In the genomic region with DNA sequence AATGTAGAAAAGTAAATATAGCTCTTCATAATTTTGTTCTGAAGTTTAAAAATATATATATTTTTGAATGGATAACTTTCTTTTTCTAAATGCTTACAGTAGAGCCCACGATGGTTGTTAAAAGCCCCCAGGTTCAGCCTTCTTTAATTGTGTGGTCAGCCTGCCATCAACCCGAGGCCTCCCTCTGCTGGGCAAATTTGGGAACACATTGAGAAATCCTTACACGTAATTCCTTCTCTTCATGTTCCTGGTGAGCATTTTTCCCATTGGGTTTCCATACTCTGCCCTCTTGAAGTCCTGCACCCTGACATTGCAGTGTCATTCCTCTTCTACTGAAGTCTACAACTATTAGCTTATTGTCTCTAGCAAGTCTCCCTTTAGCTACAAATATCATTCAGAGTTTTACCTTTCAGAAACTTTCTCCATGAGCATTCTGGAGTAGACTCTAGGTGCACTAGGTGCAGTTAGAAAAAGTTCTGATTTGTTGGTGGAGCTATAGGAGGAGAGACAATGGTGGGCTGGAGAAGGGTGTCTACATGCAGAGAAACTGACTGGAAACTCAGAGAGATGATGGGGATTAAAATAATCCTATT, we compare ENCODE assay signal across 8 cellular contexts. TPM values are rescaled to one million over a fixed set of nuclear protein-coding genes. Genes with fewer than 3 reads are reported as not detected.
DNase-seq lines count a peak whose midpoint lies in the region; ATAC-seq and TF ChIP-seq lines count a peak whose summit lies in the region.

No MANE protein-coding gene starts in this region.

- H3K4me2 ChIP-seq in PC-9 = no peak overlapping the region

- H3K9me3 ChIP-seq in Caco-2 = no peaks in the 10 kb centered on the region
- H3K9me3 ChIP-seq in PC-9 (ENCODE audit: insufficient read depth, low read depth) = no peaks in the 10 kb centered on the region
- H3K9me3 ChIP-seq in heart right ventricle = no peaks in the 10 kb centered on the region

- H3K4me1 Mint-ChIP-seq in Caco-2 (ENCODE audit: low read depth, unreplicated experiment) = peaks cover 13% of the 10 kb centered on the region

- no peak overlapping the region for H3K27ac ChIP-seq in PC-9
- no peak overlapping the region for H3K27ac ChIP-seq in heart right ventricle

- CTCF ChIA-PET in Caco-2 (lab: Charles Lee) (interaction anchor here (1.6 kb wide), 1 partner anchor 18 kb away, joined by 5 read pairs; a partner anchor contains a TSS), PC-9 (lab: Charles Lee) (interaction anchor here (0.5 to 1.3 kb wide), 7 partner anchors 10 to 102 kb away, joined by 3 to 5 read pairs (median 4); no protein-coding TSS in a partner anchor)

- no peak overlapping the region for H3K4me3 ChIP-seq in Caco-2 (ENCODE audit: low read depth, low read length)
- H3K4me3 ChIP-seq in PC-9 = no peak overlapping the region
- no peak overlapping the region for H3K4me3 ChIP-seq in heart right ventricle
- H3K4me3 ChIP-seq in retinal pigment epithelial cell (ENCODE audit: low read length) = no peak overlapping the region

- TF ChIP-seq CTCF in Caco-2 (IDR thresholded peaks at IDR 0.05; ENCODE audit: insufficient read depth in 1 of 2, low read depth in 1 of 2, low read length in 1 of 2, severe bottlenecking in 1 of 2, unreplicated experiment in 1 of 2) (peak; percentile 77 to 90), PC-9 (conservative IDR thresholded peaks at IDR 0.05) (peak; percentile 87), heart right ventricle (IDR thresholded peaks at IDR 0.05) (peak; percentile 66 to 89 (median 82)), retinal pigment epithelial cell (conservative IDR thresholded peaks at IDR 0.05; ENCODE audit: low read depth, low read length) (peak; percentile 82)

- ATAC-seq in heart right ventricle (peak in 7 of 8 donors; percentile 33 to 70 (median 61)), HG03025 (IDR thresholded peaks at IDR 0.05; ENCODE audit: low FRiP score, unreplicated experiment) (no peak), HG03469 (IDR thresholded peaks at IDR 0.05; ENCODE audit: unreplicated experiment) (no peak)

- H3K27ac Mint-ChIP-seq in Caco-2 (ENCODE audit: unreplicated experiment) = no peak overlapping the region

- H3K9me3 Mint-ChIP-seq in Caco-2 (ENCODE audit: unreplicated experiment) = no peaks in the 10 kb centered on the region

- intact Hi-C loops in Caco-2 (cut with micrococcal nuclease; ENCODE audit: unreplicated experiment) (loop anchor here (5.0 kb wide), 1 partner anchor 281 kb away; no protein-coding TSS in a partner anchor), PC-9 (cut with micrococcal nuclease; ENCODE audit: unreplicated experiment) (loop anchor here (2.0 to 5.0 kb wide), 4 partner anchors 112 to 781 kb away; no protein-coding TSS in a partner anchor), heart right ventricle (cut with DNase I) (loop anchor here in 4 of 10 donors (5.0 kb wide), 2 partner anchors 211 to 216 kb away; no protein-coding TSS in a partner anchor)

- no peaks in the 10 kb centered on the region for H3K79me2 ChIP-seq in PC-9 (ENCODE audit: low read depth)

- H3K36me3 ChIP-seq in Caco-2 (ENCODE audit: control insufficient read depth, insufficient read depth, low read length) (no peaks in the 10 kb centered on the region), PC-9 (ENCODE audit: low read depth) (no peaks in the 10 kb centered on the region), heart right ventricle (peaks cover 0 to 54% (median 8%) of the 10 kb centered on the region in 9 donors)

- no peaks in the 10 kb centered on the region for H3K9me2 ChIP-seq in PC-9 (ENCODE audit: insufficient read depth)

- H3F3A ChIP-seq in PC-9 (ENCODE audit: insufficient read depth, low read depth) = no peaks in the 10 kb centered on the region

- H3K27me3 ChIP-seq in Caco-2 (replicated peaks; ENCODE audit: control insufficient read depth, insufficient read depth, low read length) (no peaks in the 10 kb centered on the region), PC-9 (ENCODE audit: insufficient read depth, low read depth) (no peaks in the 10 kb centered on the region), heart right ventricle (no peaks in the 10 kb centered on the region)

- no peaks in the 10 kb centered on the region for H3K36me3 Mint-ChIP-seq in Caco-2 (ENCODE audit: insufficient read depth, unreplicated experiment)

- no peak overlapping the region for H3K4me3 Mint-ChIP-seq in Caco-2 (ENCODE audit: unreplicated experiment)

- peak; percentile 49 to 79 for DNase-seq in Caco-2
- peak; percentile 51 for DNase-seq in HCEC 1CT
- peak in 1 of 2 experiments; percentile 61 for DNase-seq in PC-9
- peak; percentile 42 for DNase-seq in activated naive CD4-positive, alpha-beta T cell treated with anti-CD3 and anti-CD28 coated beads, Interleukin-2, amount 50 U/mL, for 16 hours
- DNase-seq in heart right ventricle = peak; percentile 17 to 73
- DNase-seq in retinal pigment epithelial cell (ENCODE audit: low read depth) = no peak

- H2AFZ ChIP-seq in PC-9 = no peak overlapping the region

- no peaks in the 10 kb centered on the region for H3K4me1 ChIP-seq in Caco-2
- H3K4me1 ChIP-seq in PC-9 (replicated peaks; ENCODE audit: insufficient read depth) = no peaks in the 10 kb centered on the region
- H3K4me1 ChIP-seq in heart right ventricle = peaks cover 0 to 10% (median 0%) of the 10 kb centered on the region in 9 donors

- no peaks in the 10 kb centered on the region for H3K27me3 Mint-ChIP-seq in Caco-2 (ENCODE audit: insufficient read depth, unreplicated experiment)

- POLR2A ChIA-PET in Caco-2 (lab: Charles Lee) (no interaction called here), PC-9 (lab: Charles Lee; ENCODE audit: unreplicated experiment) (interaction anchor here (0.7 kb wide), 1 partner anchor 1271 kb away, joined by 10 read pairs; no protein-coding TSS in a partner anchor)

- H4K20me1 ChIP-seq in PC-9 (ENCODE audit: insufficient read depth) = no peaks in the 10 kb centered on the region

- WGBS in heart right ventricle, 2 donors = 1% methylated on average over 3 of the region's 3 CpGs

- BruUV-seq in Caco-2 (replicated peaks; lab: Mats Ljungman, UMichigan) (no TSS peak), PC-9 (replicated peaks; lab: Mats Ljungman, UMichigan) (no TSS peak)

RNA-seq across cellular contexts. Expression of a gene that starts 40.6 kb away (rescaled TPM):
- total RNA-seq in Caco-2 (2022) (0.53 and 0.70 TPM in 2 replicates), PC-9 (2021) (23.6 and 31.3 TPM in 2 replicates), heart right ventricle (1 to 10 TPM; 1.3 to 5.4 (median 2.7) TPM)
- 1 to 10 TPM; 1.3 to 3.7 TPM for polyA plus RNA-seq in heart right ventricle

Comparison
In these comparisons a context has a peak if more than half of its experiments do, and no peak if none do; other contexts are left out.
1. ATAC-seq: peak in heart right ventricle (7 of 8); none in HG03025 (single experiment) and HG03469 (single experiment).
2. Peak in every context shown above with its lines, with median percentiles within 50 percentile points of each other: CTCF ChIP-seq.